12 cellular contexts compared by ENCODE assay signal in the genomic region with DNA sequence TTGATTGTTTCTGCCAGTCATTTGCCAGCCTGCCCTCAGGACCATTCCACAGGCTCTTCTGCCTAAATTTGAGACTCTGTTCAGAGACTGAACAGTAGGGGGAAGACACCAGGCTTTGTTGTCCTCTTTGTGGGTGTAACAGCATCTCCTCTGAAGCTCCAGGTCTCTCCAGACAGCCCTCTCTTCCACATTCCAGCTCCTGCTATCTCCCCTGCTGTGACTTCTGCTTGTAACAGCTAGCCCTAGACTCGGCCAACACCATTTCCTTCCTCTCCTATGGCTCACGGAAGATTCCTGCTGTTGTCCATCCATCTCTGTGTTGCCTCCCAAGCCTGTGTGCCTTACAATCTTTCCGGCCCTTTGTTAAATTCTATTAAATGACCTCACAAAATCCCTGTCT.
"Had no signal": no experiment of that assay in that cellular context is flagged by ENCODE, and none has a peak within 500 bp of the region (broad histone marks: within the 10 kb centered on the region; RNA-seq: fewer than 3 reads in every experiment).

No MANE protein-coding gene starts in this region.

- H3K4me1 Mint-ChIP-seq: activated CD4-positive, alpha-beta T cell treated with anti-CD3 and anti-CD28 coated beads, Interleukin-2, amount 10 ng/mL, durations not matched to agents 7 days and 5 days; neural crest cell had no signal

- H3K9me3 Mint-ChIP-seq: neural crest cell; stimulated activated memory B cell treated with anti-CD40 and anti-IgM and Interleukin-4, amounts not matched to agents 10 μg/mL and 1 μg/mL and 100 μg/mL, for 72 hours had no signal

- ATAC-seq: gastrocnemius medialis; SK-N-SH treated with all-trans-retinoic acid at 6 μM for 48 hours; stimulated activated memory B cell treated with anti-CD40 and anti-IgM and Interleukin-4, amounts not matched to agents 10 μg/mL and 1 μg/mL and 100 μg/mL, for 72 hours had no signal

- H3K4me3 Mint-ChIP-seq: activated CD4-positive, alpha-beta T cell treated with anti-CD3 and anti-CD28 coated beads, Interleukin-2, amount 10 ng/mL, durations not matched to agents 7 days and 5 days; neural crest cell; stimulated activated memory B cell treated with anti-CD40 and anti-IgM and Interleukin-4, amounts not matched to agents 10 μg/mL and 1 μg/mL and 100 μg/mL, for 72 hours had no signal

- H3K27ac Mint-ChIP-seq: activated CD4-positive, alpha-beta T cell treated with anti-CD3 and anti-CD28 coated beads, Interleukin-2, amount 10 ng/mL, durations not matched to agents 7 days and 5 days; stimulated activated memory B cell treated with anti-CD40 and anti-IgM and Interleukin-4, amounts not matched to agents 10 μg/mL and 1 μg/mL and 100 μg/mL, for 72 hours had no signal

- DNase-seq: activated CD4-positive, alpha-beta T cell treated with anti-CD3 and anti-CD28 coated beads, Interleukin-2, amount 10 ng/mL, durations not matched to agents 7 days and 5 days; activated naive CD4-positive, alpha-beta T cell treated with anti-CD3 and anti-CD28 coated beads, Interleukin-2, amount 50 U/mL, for 16 hours; activated T-cell treated with anti-CD3 and anti-CD28 coated beads for 4 hours; anterior cingulate cortex; colonic mucosa; effector CD8-positive, alpha-beta T cell; gastrocnemius medialis; heart right ventricle; trophoblast cell had no signal

- H3K27me3 Mint-ChIP-seq: activated CD4-positive, alpha-beta T cell treated with anti-CD3 and anti-CD28 coated beads, Interleukin-2, amount 10 ng/mL, durations not matched to agents 7 days and 5 days; stimulated activated memory B cell treated with anti-CD40 and anti-IgM and Interleukin-4, amounts not matched to agents 10 μg/mL and 1 μg/mL and 100 μg/mL, for 72 hours had no signal
